In genomic region chr21:42678118-42678430, GRCh38 we compare ENCODE assay signal across 17 cellular contexts. TPM values are rescaled to one million over a fixed set of nuclear protein-coding genes. Genes with fewer than 3 reads are reported as not detected.
DNase-seq lines count a peak whose midpoint lies in the region; ATAC-seq, FAIRE-seq and TF ChIP-seq lines count a peak whose summit lies in the region.
"Had no signal": no experiment of that assay in that cellular context is flagged by ENCODE, and none has a peak within 500 bp of the region (broad histone marks: within the 10 kb centered on the region; RNA-seq: fewer than 3 reads in every experiment).

No MANE protein-coding gene starts in this region.

- no peaks in the 10 kb centered on the region for H3K36me3 Mint-ChIP-seq in naive thymus-derived CD8-positive, alpha-beta T cell

- H3K27me3 ChIP-seq in DND-41 (ENCODE audit: insufficient read depth, low read length, poor library complexity) (no peaks in the 10 kb centered on the region), RWPE2 (ENCODE audit: insufficient read depth, poor library complexity, severe bottlenecking) (no peaks in the 10 kb centered on the region)

- no peak overlapping the region for H3K4me2 ChIP-seq in DND-41 (ENCODE audit: insufficient read depth, low read length)

- no peaks in the 10 kb centered on the region for H3K36me3 ChIP-seq in DND-41 (ENCODE audit: insufficient read depth, low read length)
- no peaks in the 10 kb centered on the region for H3K36me3 ChIP-seq in RWPE2 (ENCODE audit: low read depth)
- H3K36me3 ChIP-seq: MG63, tibial artery had no signal

- H3K27ac ChIP-seq in DND-41 (ENCODE audit: low read length): no peak overlapping the region
- H3K27ac ChIP-seq in RWPE2 (ENCODE audit: poor library complexity, severe bottlenecking): no peak overlapping the region
- H3K27ac ChIP-seq: tibial artery had no signal

- TF ChIP-seq CTCF in DND-41 (IDR thresholded peaks at IDR 0.05; ENCODE audit: borderline replicate concordance, extremely low read depth, low read length, poor library complexity, severe bottlenecking) (no peak), RWPE2 (IDR thresholded peaks at IDR 0.05; ENCODE audit: poor library complexity, severe bottlenecking) (no peak)

- TF ChIP-seq POLR2A in GM12891 (IDR thresholded peaks at IDR 0.05; ENCODE audit: low read depth, low read length): no peak

- no peak for DNase-seq in DND-41
- DNase-seq in NCI-H1092 (lab: John Stamatoyannopoulos, UW): peak; percentile 49
- DNase-seq in RWPE2 (ENCODE audit: low spot score): peak; percentile 35
- no peak for DNase-seq in naive thymus-derived CD8-positive, alpha-beta T cell
- DNase-seq in GM12891 (ENCODE audit: insufficient read length, low spot score): no peak
- no peak for DNase-seq in activated CD8-positive, alpha-beta memory T cell treated with anti-CD3 and anti-CD28 coated beads, Interleukin-2, amount 50 U/mL, for 48 hours
- no peak for DNase-seq in NCI-H510A treated with DMSO at 0.1 percent for 48 hours (lab: John Stamatoyannopoulos, UW)
- DNase-seq in D341Med (ENCODE audit: low spot score): no peak
- DNase-seq: activated CD8-positive, alpha-beta memory T cell treated with anti-CD3 and anti-CD28 coated beads for 24 hours; C1 segment of cervical spinal cord; MG63; stimulated activated CD4-positive, alpha-beta T cell treated with anti-CD3 and anti-CD28 coated beads, Interleukin-4, amount 100 ng/mL, for 4 hours; tibial artery had no signal

- H3K9me3 Mint-ChIP-seq in naive thymus-derived CD8-positive, alpha-beta T cell: no peaks in the 10 kb centered on the region
- H3K9me3 Mint-ChIP-seq: activated T-helper 2 cell treated with anti-CD3 and anti-CD28 coated beads, Interferon-gamma antibody, Interleukin-2, Interleukin-4, amounts not matched to agents 10 μg/mL and 5 μg/mL and 100 μg/mL, durations not matched to agents 14 hours and 24 hours and 36 hours had no signal

- H3K4me1 ChIP-seq in DND-41 (ENCODE audit: insufficient read depth, low read length): peaks cover 35% of the 10 kb centered on the region
- peaks cover 9% of the 10 kb centered on the region for H3K4me1 ChIP-seq in RWPE2 (ENCODE audit: insufficient read depth, poor library complexity, severe bottlenecking)

- H3K4me3 Mint-ChIP-seq in naive thymus-derived CD8-positive, alpha-beta T cell: peak overlapping the region in 7 of 10 donors; percentile 7 to 54 (median 26)

- no peaks in the 10 kb centered on the region for H3K79me2 ChIP-seq in DND-41 (ENCODE audit: insufficient read depth, low read length)

- no peaks in the 10 kb centered on the region for H4K20me1 ChIP-seq in DND-41 (ENCODE audit: insufficient read depth, low read length)

- POLR2A ChIA-PET in naive thymus-derived CD8-positive, alpha-beta T cell (lab: Charles Lee): no interaction called here

- peak overlapping the region in 8 of 10 donors; percentile 41 to 84 (median 66) for H3K27ac Mint-ChIP-seq in naive thymus-derived CD8-positive, alpha-beta T cell
- H3K27ac Mint-ChIP-seq: activated T-helper 2 cell treated with anti-CD3 and anti-CD28 coated beads, Interferon-gamma antibody, Interleukin-2, Interleukin-4, amounts not matched to agents 10 μg/mL and 5 μg/mL and 100 μg/mL, durations not matched to agents 14 hours and 24 hours and 36 hours had no signal

- H3K4me3 ChIP-seq in DND-41 (ENCODE audit: low read depth in 1 of 2, low read length in 2 of 2) (no peak overlapping the region), RWPE2 (ENCODE audit: severe bottlenecking) (no peak overlapping the region)
- H3K4me3 ChIP-seq: MG63, tibial artery had no signal

- H3K27me3 Mint-ChIP-seq in naive thymus-derived CD8-positive, alpha-beta T cell: no peaks in the 10 kb centered on the region

- peaks cover 31 to 53% (median 49%) of the 10 kb centered on the region in 4 donors for H3K4me1 Mint-ChIP-seq in naive thymus-derived CD8-positive, alpha-beta T cell

- no peak overlapping the region for H2AFZ ChIP-seq in DND-41 (ENCODE audit: low read depth, low read length)

- H3K9me3 ChIP-seq in DND-41 (ENCODE audit: insufficient read depth, low read length, severe bottlenecking) (no peaks in the 10 kb centered on the region), RWPE2 (ENCODE audit: severe bottlenecking) (no peaks in the 10 kb centered on the region)
- H3K9me3 ChIP-seq: MG63, tibial artery had no signal

- H3K9ac ChIP-seq in DND-41 (ENCODE audit: low read depth, low read length): no peak overlapping the region

- no peak for FAIRE-seq in GM12891 (lab: Jason Lieb, UNC)
- FAIRE-seq: colon, H54, islet of Langerhans had no signal

- ATAC-seq in DND-41 (ENCODE audit: insufficient read depth, low read depth) (peak; percentile 38; the same call in 1 of the 3 replicates), RWPE2 (ENCODE audit: low read depth) (peak; percentile 34; the same call in 1 of the 3 replicates)
- no peak for ATAC-seq in naive thymus-derived CD8-positive, alpha-beta T cell

TF ChIP-seq in GM12891, 5 proteins besides CTCF, POLR2A, EP300 and RAD21:
- TF ChIP-seq POLR2AphosphoS5 (IDR thresholded peaks at IDR 0.05; ENCODE audit: low read depth, low read length): no peak
- TF ChIP-seq TAF1 (IDR thresholded peaks at IDR 0.05; ENCODE audit: low read depth, low read length): no peak
- TF ChIP-seq POU2F2 (IDR thresholded peaks at IDR 0.05; ENCODE audit: low read depth, low read length): no peak
- TF ChIP-seq SPI1 (IDR thresholded peaks at IDR 0.05; ENCODE audit: low read depth, low read length): no peak
- no peak for TF ChIP-seq PAX5 (IDR thresholded peaks at IDR 0.05; ENCODE audit: insufficient read depth, low read length, severe bottlenecking)

RNA-seq across cellular contexts. Expression of gene PDE9A, which starts 24.7 kb away (rescaled TPM):
- 10 to 100 TPM; 15.7 to 17.1 TPM for total RNA-seq in naive thymus-derived CD8-positive, alpha-beta T cell
- 1 to 10 TPM; 3.6 to 5.1 (median 4.8) TPM for polyA plus RNA-seq in naive thymus-derived CD8-positive, alpha-beta T cell
- 2.6 TPM for polyA plus RNA-seq in GM12891 (2012; ENCODE audit: low read depth, missing spikeins)

Comparison
In these comparisons a context has a peak if more than half of its experiments do, and no peak if none do; other contexts are left out.
1. ATAC-seq: peak in DND-41 (single experiment) and RWPE2 (single experiment); none in naive thymus-derived CD8-positive, alpha-beta T cell (0 of 2).
2. DNase-seq: peak in NCI-H1092 (single experiment) and RWPE2 (single experiment); none in DND-41 (single experiment), naive thymus-derived CD8-positive, alpha-beta T cell (0 of 10), GM12891 (single experiment), activated CD8-positive, alpha-beta memory T cell treated with anti-CD3 and anti-CD28 coated beads, Interleukin-2, amount 50 U/mL, for 48 hours (single experiment), NCI-H510A treated with DMSO at 0.1 percent for 48 hours (single experiment) and D341Med (single experiment).